Comparison of ENCODE assay signal across 1 cellular context in the genomic region with DNA sequence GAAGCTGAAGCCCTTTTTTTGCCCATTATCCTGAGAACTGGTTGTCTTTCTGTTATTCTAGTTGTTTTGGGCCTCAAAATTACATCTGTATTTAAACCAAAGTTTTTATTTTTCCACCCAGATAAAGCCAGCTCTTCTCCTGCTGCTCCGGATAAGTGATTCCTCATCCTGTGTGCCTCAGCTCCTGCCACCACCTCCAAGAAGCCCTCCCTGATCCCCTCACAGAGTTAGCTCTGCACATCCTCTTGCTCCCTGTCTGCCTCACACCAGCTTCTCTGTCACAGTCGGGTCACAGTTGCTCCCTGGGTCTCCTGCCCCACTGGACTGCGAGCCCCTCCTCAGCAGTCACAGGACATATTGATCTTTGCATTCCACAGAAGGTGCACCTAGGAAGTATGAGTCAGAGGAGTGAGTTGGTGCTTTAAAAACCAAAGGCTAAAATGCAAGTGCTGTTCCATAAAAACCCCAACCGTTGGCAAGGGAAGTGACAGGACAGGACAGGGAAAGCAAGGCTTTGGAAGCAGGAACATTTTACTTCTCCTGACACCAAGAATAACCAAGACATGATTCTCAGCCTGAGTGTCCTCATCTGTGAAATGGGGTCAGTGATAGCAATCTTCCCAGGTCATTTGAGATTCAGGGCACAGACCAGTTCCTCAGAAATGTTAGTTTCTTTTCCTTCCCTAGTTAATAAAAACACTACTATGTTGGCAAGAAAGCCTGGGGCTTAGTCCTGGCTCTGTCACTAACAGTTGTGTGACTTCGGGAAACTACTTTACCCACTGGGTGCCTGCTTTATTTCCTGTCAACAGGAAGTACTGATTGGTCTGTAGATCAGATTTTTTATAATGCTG.
A peak's percentile ranks its signal among the peaks of the same experiment; 100 is the strongest.
TF ChIP-seq lines count a peak whose summit lies in the region.

No MANE protein-coding gene starts in this region.

TF ChIP-seq in HCT116, 20 proteins besides CTCF, POLR2A, EP300 and RAD21 (continued from another document):
- TF ChIP-seq FOSL1 (IDR thresholded peaks at IDR 0.05; ENCODE audit: low read depth) (peak; percentile 89), TCF7L2 (IDR thresholded peaks at IDR 0.05; ENCODE audit: borderline replicate concordance, extremely low read depth, insufficient read depth, insufficient read length) (peak; percentile 29), EZH2 (IDR thresholded peaks at IDR 0.05) (no peak), SRF (IDR thresholded peaks at IDR 0.05; ENCODE audit: low read depth) (no peak), SIN3A (IDR thresholded peaks at IDR 0.05; ENCODE audit: low read depth) (0 out of 2 replicates have a peak, but pooled peaks have one; percentile 70), JUND (IDR thresholded peaks at IDR 0.05) (peak; percentile 80), CBX3 (IDR thresholded peaks at IDR 0.05; ENCODE audit: low read depth) (peak; percentile 17; the same call in 1 of the 2 replicates), ELF1 (IDR thresholded peaks at IDR 0.05; ENCODE audit: borderline replicate concordance, low read depth) (no peak)
- TF ChIP-seq, protein P1, sequence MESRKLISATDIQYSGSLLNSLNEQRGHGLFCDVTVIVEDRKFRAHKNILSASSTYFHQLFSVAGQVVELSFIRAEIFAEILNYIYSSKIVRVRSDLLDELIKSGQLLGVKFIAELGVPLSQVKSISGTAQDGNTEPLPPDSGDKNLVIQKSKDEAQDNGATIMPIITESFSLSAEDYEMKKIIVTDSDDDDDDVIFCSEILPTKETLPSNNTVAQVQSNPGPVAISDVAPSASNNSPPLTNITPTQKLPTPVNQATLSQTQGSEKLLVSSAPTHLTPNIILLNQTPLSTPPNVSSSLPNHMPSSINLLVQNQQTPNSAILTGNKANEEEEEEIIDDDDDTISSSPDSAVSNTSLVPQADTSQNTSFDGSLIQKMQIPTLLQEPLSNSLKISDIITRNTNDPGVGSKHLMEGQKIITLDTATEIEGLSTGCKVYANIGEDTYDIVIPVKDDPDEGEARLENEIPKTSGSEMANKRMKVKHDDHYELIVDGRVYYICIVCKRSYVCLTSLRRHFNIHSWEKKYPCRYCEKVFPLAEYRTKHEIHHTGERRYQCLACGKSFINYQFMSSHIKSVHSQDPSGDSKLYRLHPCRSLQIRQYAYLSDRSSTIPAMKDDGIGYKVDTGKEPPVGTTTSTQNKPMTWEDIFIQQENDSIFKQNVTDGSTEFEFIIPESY (IDR thresholded peaks at IDR 0.05; ENCODE audit: extremely low read depth, insufficient replicate concordance, low read length) = no peak
- TF ChIP-seq, protein P2, sequence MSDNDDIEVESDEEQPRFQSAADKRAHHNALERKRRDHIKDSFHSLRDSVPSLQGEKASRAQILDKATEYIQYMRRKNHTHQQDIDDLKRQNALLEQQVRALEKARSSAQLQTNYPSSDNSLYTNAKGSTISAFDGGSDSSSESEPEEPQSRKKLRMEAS (IDR thresholded peaks at IDR 0.05) = peak; percentile 27; the same call in 1 of the 2 replicates
TF ChIP-seq in HCT116: peak in this region for 8.
